In the genomic region with DNA sequence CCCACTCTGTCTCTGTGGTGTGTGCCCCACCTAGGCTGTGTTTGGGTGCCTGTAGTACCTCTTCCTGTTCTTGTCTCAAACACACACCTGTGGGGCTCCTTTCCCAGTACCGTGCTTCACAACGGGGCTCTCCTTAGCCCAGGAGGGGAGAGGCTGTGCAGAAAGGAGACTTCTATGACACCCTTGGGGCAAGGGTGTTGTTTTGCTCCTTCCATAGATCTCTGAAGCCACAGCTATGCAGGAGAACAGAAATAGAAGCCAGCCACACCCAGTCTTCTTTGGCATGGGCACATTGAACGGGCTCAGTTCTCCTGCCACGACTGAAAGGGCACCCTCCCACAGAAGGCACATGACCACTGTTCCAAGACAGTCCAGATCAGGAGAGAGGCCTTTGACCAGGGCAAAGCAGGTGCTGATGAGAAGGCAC, we compare ENCODE assay signal across 16 cellular contexts.
A peak's percentile ranks its signal among the peaks of the same experiment; 100 is the strongest.
DNase-seq lines count a peak whose midpoint lies in the region; ATAC-seq, FAIRE-seq and TF ChIP-seq lines count a peak whose summit lies in the region.
"Had no signal": no experiment of that assay in that cellular context is flagged by ENCODE, and none has a peak within 500 bp of the region (broad histone marks: within the 10 kb centered on the region; RNA-seq: fewer than 3 reads in every experiment).

No MANE protein-coding gene starts in this region.

- peaks cover 30% of the 10 kb centered on the region for H3K4me1 ChIP-seq in keratinocyte (ENCODE audit: control insufficient read depth, extremely low read depth, insufficient read depth, low read length)
- H3K4me1 ChIP-seq: Peyer's patch, uterus had no signal

- no peak for ATAC-seq in activated T-helper 17 cell treated with anti-CD3 and anti-CD28 coated beads, Interleukin-2, amount 50 U/mL, for 72 hours (replicated peaks)
- ATAC-seq in stimulated activated effector memory CD8-positive, alpha-beta T cell treated with anti-CD3 and anti-CD28 coated beads, Interleukin-12 subunit alpha, Interleukin-12 subunit beta, amount 100 ng/mL, for 72 hours: no peak
- no peak for ATAC-seq in GM18517 (IDR thresholded peaks at IDR 0.05; ENCODE audit: unreplicated experiment)

- peaks cover 5% of the 10 kb centered on the region for H3K9me3 Mint-ChIP-seq in activated naive CD8-positive, alpha-beta T cell (ENCODE audit: low read depth)
- H3K9me3 Mint-ChIP-seq in activated naive CD8-positive, alpha-beta T cell treated with anti-CD3 and anti-CD28 coated beads for 36 hours: peaks cover 3% of the 10 kb centered on the region
- H3K9me3 Mint-ChIP-seq in activated T-helper 17 cell treated with anti-CD3 and anti-CD28 coated beads, Interleukin-2, amount 50 U/mL, for 72 hours: no peaks in the 10 kb centered on the region
- no peaks in the 10 kb centered on the region for H3K9me3 Mint-ChIP-seq in stimulated activated effector memory CD8-positive, alpha-beta T cell treated with anti-CD3 and anti-CD28 coated beads, Interleukin-12 subunit alpha, Interleukin-12 subunit beta, amount 100 ng/mL, for 72 hours

- no peaks in the 10 kb centered on the region for H3K9me1 ChIP-seq in keratinocyte (ENCODE audit: control insufficient read depth, extremely low read depth, insufficient read depth, low read length)

- H3K79me2 ChIP-seq in keratinocyte (ENCODE audit: control insufficient read depth, insufficient read depth, low read length): no peaks in the 10 kb centered on the region

- H3K4me1 Mint-ChIP-seq in activated naive CD8-positive, alpha-beta T cell (ENCODE audit: low read depth): peaks cover 23% of the 10 kb centered on the region
- H3K4me1 Mint-ChIP-seq in activated naive CD8-positive, alpha-beta T cell treated with anti-CD3 and anti-CD28 coated beads for 36 hours: peaks cover 25% of the 10 kb centered on the region
- peaks cover 18% of the 10 kb centered on the region for H3K4me1 Mint-ChIP-seq in activated T-helper 17 cell treated with anti-CD3 and anti-CD28 coated beads, Interleukin-2, amount 50 U/mL, for 72 hours
- peaks cover 14% of the 10 kb centered on the region for H3K4me1 Mint-ChIP-seq in stimulated activated effector memory CD8-positive, alpha-beta T cell treated with anti-CD3 and anti-CD28 coated beads, Interleukin-12 subunit alpha, Interleukin-12 subunit beta, amount 100 ng/mL, for 72 hours

- peak overlapping the region; percentile 52 for H3K27ac Mint-ChIP-seq in activated naive CD8-positive, alpha-beta T cell
- no peak overlapping the region for H3K27ac Mint-ChIP-seq in activated naive CD8-positive, alpha-beta T cell treated with anti-CD3 and anti-CD28 coated beads for 36 hours
- peak overlapping the region; percentile 60 for H3K27ac Mint-ChIP-seq in activated T-helper 17 cell treated with anti-CD3 and anti-CD28 coated beads, Interleukin-2, amount 50 U/mL, for 72 hours
- peak overlapping the region; percentile 79 for H3K27ac Mint-ChIP-seq in stimulated activated effector memory CD8-positive, alpha-beta T cell treated with anti-CD3 and anti-CD28 coated beads, Interleukin-12 subunit alpha, Interleukin-12 subunit beta, amount 100 ng/mL, for 72 hours

- no peak overlapping the region for H3K4me3 ChIP-seq in keratinocyte (ENCODE audit: control insufficient read depth in 2 of 3, extremely low read depth in 1 of 3, insufficient read depth in 2 of 3, low read depth in 1 of 3, low read length in 3 of 3)
- H3K4me3 ChIP-seq: cardiac muscle cell, Peyer's patch, uterus had no signal

- dilution Hi-C loops in keratinocyte (cut with MboI; ENCODE audit: extremely low pct_ligation_motif_present, low sequenced_read_pairs): no loop called here

- peak; percentile 67 for FAIRE-seq in keratinocyte (lab: Jason Lieb, UNC)

- peak overlapping the region; percentile 75 for H2AFZ ChIP-seq in keratinocyte (ENCODE audit: control insufficient read depth, low read length)

- H3K4me2 ChIP-seq in keratinocyte (ENCODE audit: control insufficient read depth, extremely low read depth, insufficient read depth, low read depth, low read length): peak overlapping the region; percentile 73

- no peak for TF ChIP-seq CTCF in keratinocyte (optimal IDR thresholded peaks at IDR 0.05 in 1 of 3, IDR thresholded peaks at IDR 0.05 in 1 of 3, conservative IDR thresholded peaks at IDR 0.05 in 1 of 3; ENCODE audit: extremely low read depth in 1 of 3, insufficient read depth in 2 of 3, low read length in 3 of 3)

- no peak overlapping the region for H3K9ac ChIP-seq in keratinocyte (ENCODE audit: control insufficient read depth, extremely low read depth, insufficient read depth, low read length)

- H3K9me3 ChIP-seq in keratinocyte (ENCODE audit: control insufficient read depth, low read depth, low read length): no peaks in the 10 kb centered on the region
- H3K9me3 ChIP-seq: Peyer's patch, uterus had no signal

- peak overlapping the region; percentile 57 for H3K27ac ChIP-seq in keratinocyte (ENCODE audit: control insufficient read depth, insufficient read depth, low read length)
- H3K27ac ChIP-seq: cardiac muscle cell, Peyer's patch, uterus had no signal

- H3K4me3 Mint-ChIP-seq in activated naive CD8-positive, alpha-beta T cell: peak overlapping the region; percentile 58
- H3K4me3 Mint-ChIP-seq in activated naive CD8-positive, alpha-beta T cell treated with anti-CD3 and anti-CD28 coated beads for 36 hours: no peak overlapping the region
- H3K4me3 Mint-ChIP-seq in activated T-helper 17 cell treated with anti-CD3 and anti-CD28 coated beads, Interleukin-2, amount 50 U/mL, for 72 hours: no peak overlapping the region
- no peak overlapping the region for H3K4me3 Mint-ChIP-seq in stimulated activated effector memory CD8-positive, alpha-beta T cell treated with anti-CD3 and anti-CD28 coated beads, Interleukin-12 subunit alpha, Interleukin-12 subunit beta, amount 100 ng/mL, for 72 hours

- H3K36me3 ChIP-seq in keratinocyte (ENCODE audit: control insufficient read depth in 2 of 2, extremely low read depth in 1 of 2, insufficient read depth in 2 of 2, low read length in 2 of 2): no peaks in the 10 kb centered on the region
- H3K36me3 ChIP-seq: cardiac muscle cell, Peyer's patch, uterus had no signal

- DNase-seq in activated naive CD8-positive, alpha-beta T cell treated with anti-CD3 and anti-CD28 coated beads for 36 hours: no peak
- DNase-seq in keratinocyte (ENCODE audit: low read depth, low spot score): peak; percentile 49
- DNase-seq in stimulated activated effector memory CD8-positive, alpha-beta T cell treated with anti-CD3 and anti-CD28 coated beads, Interleukin-12 subunit alpha, Interleukin-12 subunit beta, amount 100 ng/mL, for 72 hours (ENCODE audit: low spot score in 2 of 2): no peak
- DNase-seq in OCI-M2 (lab: John Stamatoyannopoulos, UW; ENCODE audit: unreplicated experiment): no peak
- no peak for DNase-seq in NCI-H2196 (lab: John Stamatoyannopoulos, UW; ENCODE audit: unreplicated experiment)
- DNase-seq: activated CD4-positive, alpha-beta T cell treated with anti-CD3 and anti-CD28 coated beads, Interleukin-2, amount 50 U/mL, for 4 hours; activated gamma-delta T cell; DMS79 treated with DMSO at 0.1 percent for 48 hours; NCI-H1105 treated with DMSO at 0.1 percent for 48 hours; NCI-H524 treated with DMSO at 0.1 percent for 48 hours; uterus had no signal

- no peaks in the 10 kb centered on the region for H3K27me3 ChIP-seq in keratinocyte (ENCODE audit: control insufficient read depth, extremely low read depth, insufficient read depth, low read length)
- H3K27me3 ChIP-seq: cardiac muscle cell, Peyer's patch, uterus had no signal

- peaks cover 3% of the 10 kb centered on the region for H3K36me3 Mint-ChIP-seq in activated naive CD8-positive, alpha-beta T cell
- H3K36me3 Mint-ChIP-seq in activated naive CD8-positive, alpha-beta T cell treated with anti-CD3 and anti-CD28 coated beads for 36 hours: peaks cover 5% of the 10 kb centered on the region
- no peaks in the 10 kb centered on the region for H3K36me3 Mint-ChIP-seq in activated T-helper 17 cell treated with anti-CD3 and anti-CD28 coated beads, Interleukin-2, amount 50 U/mL, for 72 hours (ENCODE audit: low read depth)
- H3K36me3 Mint-ChIP-seq in stimulated activated effector memory CD8-positive, alpha-beta T cell treated with anti-CD3 and anti-CD28 coated beads, Interleukin-12 subunit alpha, Interleukin-12 subunit beta, amount 100 ng/mL, for 72 hours: no peaks in the 10 kb centered on the region

- no peaks in the 10 kb centered on the region for H3K27me3 Mint-ChIP-seq in activated naive CD8-positive, alpha-beta T cell
- H3K27me3 Mint-ChIP-seq in activated naive CD8-positive, alpha-beta T cell treated with anti-CD3 and anti-CD28 coated beads for 36 hours: no peaks in the 10 kb centered on the region
- no peaks in the 10 kb centered on the region for H3K27me3 Mint-ChIP-seq in activated T-helper 17 cell treated with anti-CD3 and anti-CD28 coated beads, Interleukin-2, amount 50 U/mL, for 72 hours

- no peaks in the 10 kb centered on the region for H4K20me1 ChIP-seq in keratinocyte (ENCODE audit: control insufficient read depth, extremely low read depth, insufficient read depth, low read length)
